In genomic region chr14:61388173-61388975, GRCh38 we compare ENCODE assay signal across 8 cellular contexts.
DNase-seq lines count a peak whose midpoint lies in the region; ATAC-seq and TF ChIP-seq lines count a peak whose summit lies in the region.

No MANE protein-coding gene starts in this region.

- TF ChIP-seq CTCF in brain microvascular endothelial cell (IDR thresholded peaks at IDR 0.05; ENCODE audit: low read depth, low read length, missing control alignments) = no peak

- H3K36me3 ChIP-seq in brain microvascular endothelial cell (replicated peaks) = no peaks in the 10 kb centered on the region

- H3K27ac ChIP-seq in brain microvascular endothelial cell = peak overlapping the region; percentile 19

- H3K27me3 ChIP-seq in brain microvascular endothelial cell (replicated peaks) = no peaks in the 10 kb centered on the region

- H3K4me3 ChIP-seq in brain microvascular endothelial cell (ENCODE audit: low read depth, low read length) = no peak overlapping the region

- in situ Hi-C loops in brain microvascular endothelial cell (cut with HindIII; ENCODE audit: low pct_ligation_motif_present, low sequenced_read_pairs) = no loop called here

- DNase-seq in activated gamma-delta T cell (lab: John Stamatoyannopoulos, UW) = peak; percentile 26
- DNase-seq in activated gamma-delta T cell treated with Interleukin-2 at 50 U/mL for 16 hours = no peak
- DNase-seq in NCI-H345 treated with DMSO at 0.1 percent for 48 hours (lab: John Stamatoyannopoulos, UW; ENCODE audit: unreplicated experiment) = peak; percentile 28
- DNase-seq in brain microvascular endothelial cell = no peak
- peak; percentile 29 for DNase-seq in pons (ENCODE audit: low spot score)
- no peak for DNase-seq in DMS 273 (lab: John Stamatoyannopoulos, UW; ENCODE audit: unreplicated experiment)

- peak; percentile 70 for ATAC-seq in HG02798 (IDR thresholded peaks at IDR 0.05; ENCODE audit: poor library complexity, unreplicated experiment)
- ATAC-seq in HG02981 (IDR thresholded peaks at IDR 0.05; ENCODE audit: unreplicated experiment) = no peak

Comparison
In these comparisons a context has a peak if more than half of its experiments do, and no peak if none do; other contexts are left out.
1. DNase-seq: peak in activated gamma-delta T cell (single experiment), NCI-H345 treated with DMSO at 0.1 percent for 48 hours (single experiment) and pons (single experiment); none in activated gamma-delta T cell treated with Interleukin-2 at 50 U/mL for 16 hours (single experiment), brain microvascular endothelial cell (single experiment) and DMS 273 (single experiment).